In the genomic region with DNA sequence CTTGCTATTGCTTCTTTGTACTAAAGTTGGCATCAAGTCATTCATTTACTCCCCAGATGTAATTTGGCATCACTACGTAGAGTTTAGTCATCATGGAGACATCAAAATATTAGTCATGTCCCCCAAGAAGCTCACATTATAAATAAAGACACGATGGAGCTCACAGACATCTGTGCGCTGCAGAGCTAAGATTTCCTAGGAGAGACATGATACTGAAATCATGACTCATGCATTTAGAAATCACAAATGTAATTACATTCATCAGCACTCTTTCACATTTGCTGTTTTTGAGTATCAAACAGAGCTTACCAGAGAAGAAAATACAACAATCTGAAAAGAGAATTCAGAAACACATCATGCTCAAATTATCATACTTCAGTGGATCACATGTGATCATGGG, we compare ENCODE assay signal across 20 cellular contexts.
A peak's percentile ranks its signal among the peaks of the same experiment; 100 is the strongest.
DNase-seq lines count a peak whose midpoint lies in the region; ATAC-seq, FAIRE-seq and TF ChIP-seq lines count a peak whose summit lies in the region.
"Had no signal": no experiment of that assay in that cellular context is flagged by ENCODE, and none has a peak within 500 bp of the region (broad histone marks: within the 10 kb centered on the region; RNA-seq: fewer than 3 reads in every experiment).

No MANE protein-coding gene starts in this region.

- 62% methylated on average over 3 of the region's 3 CpGs for WGBS in prostate gland

- TF ChIP-seq POLR2A in prostate gland (IDR thresholded peaks at IDR 0.05), result no peak

- no peak overlapping the region for H3K4me3 Mint-ChIP-seq in WTC11
- H3K4me3 Mint-ChIP-seq: activated B cell treated with CpG ODN at 0.5 μM for 24 hours, nephron had no signal

- intact Hi-C loops in prostate gland (cut with DNase I) (no loop called here), colonic mucosa (cut with DNase I) (no loop called here)

- peaks cover 10% of the 10 kb centered on the region for H3K4me1 Mint-ChIP-seq in WTC11
- H3K4me1 Mint-ChIP-seq: activated B cell treated with CpG ODN at 0.5 μM for 24 hours had no signal

- H3K9me3 ChIP-seq in prostate gland, result no peaks in the 10 kb centered on the region
- H3K9me3 ChIP-seq in colonic mucosa, result no peaks in the 10 kb centered on the region
- H3K9me3 ChIP-seq: BLaER1, SJCRH30, upper lobe of left lung had no signal

- POLR2A ChIA-PET in AG04449 (lab: Yijun Ruan, JAX) (no interaction called here), WTC11 (lab: Charles Lee) (no interaction called here)

- ATAC-seq in WTC11, result no peak
- no peak for ATAC-seq in GM18517 (IDR thresholded peaks at IDR 0.05; ENCODE audit: unreplicated experiment)
- ATAC-seq: left colon had no signal

- H3K27me3 ChIP-seq in bronchial epithelial cell (ENCODE audit: control insufficient read depth, insufficient read depth, low read length), result no peaks in the 10 kb centered on the region
- H3K27me3 ChIP-seq in kidney epithelial cell (ENCODE audit: control insufficient read depth, insufficient read depth, low read length), result no peaks in the 10 kb centered on the region
- no peaks in the 10 kb centered on the region for H3K27me3 ChIP-seq in prostate gland (replicated peaks; ENCODE audit: insufficient read depth)
- no peaks in the 10 kb centered on the region for H3K27me3 ChIP-seq in colonic mucosa
- H3K27me3 ChIP-seq: BLaER1, cardiac muscle cell, SJCRH30, spleen, upper lobe of left lung had no signal

- no peaks in the 10 kb centered on the region for H3K4me1 ChIP-seq in prostate gland (replicated peaks)
- no peaks in the 10 kb centered on the region for H3K4me1 ChIP-seq in colonic mucosa
- H3K4me1 ChIP-seq: BLaER1, SJCRH30, spleen, upper lobe of left lung had no signal

- H3K36me3 ChIP-seq in bronchial epithelial cell (ENCODE audit: control insufficient read depth, insufficient read depth, low read length), result no peaks in the 10 kb centered on the region
- H3K36me3 ChIP-seq in kidney epithelial cell (ENCODE audit: control insufficient read depth, insufficient read depth, low read length), result no peaks in the 10 kb centered on the region
- H3K36me3 ChIP-seq in prostate gland, result no peaks in the 10 kb centered on the region
- no peaks in the 10 kb centered on the region for H3K36me3 ChIP-seq in colonic mucosa
- H3K36me3 ChIP-seq: BLaER1, cardiac muscle cell, SJCRH30, spleen, upper lobe of left lung had no signal

- H3K27ac ChIP-seq in prostate gland (no peak overlapping the region), colonic mucosa (no peak overlapping the region)
- H3K27ac ChIP-seq: BLaER1, cardiac muscle cell, SJCRH30, spleen, upper lobe of left lung had no signal

- CTCF ChIA-PET in AG04449 (lab: Yijun Ruan, JAX), result no interaction called here
- CTCF ChIA-PET in WTC11 (lab: Charles Lee), result interaction anchor here (0.9 kb wide), 1 partner anchor 54 kb away, joined by 3 read pairs; no protein-coding TSS in a partner anchor

- DNase-seq in AG04449 (ENCODE audit: low read depth, low spot score), result peak; percentile 71
- peak; percentile 7 for DNase-seq in HPDE6-E6E7 (ENCODE audit: extremely low spot score)
- peak; percentile 97 for DNase-seq in bronchial epithelial cell (ENCODE audit: low read depth)
- DNase-seq in kidney epithelial cell (ENCODE audit: low read depth), result peak; percentile 39
- DNase-seq in WTC11 (ENCODE audit: low spot score), result no peak
- no peak for DNase-seq in prostate gland (ENCODE audit: low spot score)
- DNase-seq in colonic mucosa, result no peak
- DNase-seq: activated B cell treated with CpG ODN at 0.5 μM for 24 hours; activated T-cell treated with anti-CD3 and anti-CD28 coated beads, Interleukin-2, amount 50 U/mL, for 48 hours; GDM1; left colon; NCI-H1092; NCI-H774; SJCRH30; spleen; upper lobe of left lung had no signal

- no peak overlapping the region for H3K9ac ChIP-seq in colonic mucosa (ENCODE audit: low read depth in 2 of 2, low read length in 2 of 2)
- H3K9ac ChIP-seq: BLaER1 had no signal

- H3K4me3 ChIP-seq in AG04449 (ENCODE audit: low read depth, low read length) (no peak overlapping the region), bronchial epithelial cell (ENCODE audit: low read depth, low read length) (no peak overlapping the region), kidney epithelial cell (ENCODE audit: low read depth, low read length) (no peak overlapping the region), prostate gland (no peak overlapping the region), colonic mucosa (no peak overlapping the region)
- H3K4me3 ChIP-seq: BLaER1, cardiac muscle cell, SJCRH30, spleen, upper lobe of left lung had no signal

- no peaks in the 10 kb centered on the region for H3K27me3 Mint-ChIP-seq in WTC11 (ENCODE audit: low read depth)
- H3K27me3 Mint-ChIP-seq: activated B cell treated with CpG ODN at 0.5 μM for 24 hours had no signal

- no peak for FAIRE-seq in bronchial epithelial cell (lab: Jason Lieb, UNC)

- H3K36me3 Mint-ChIP-seq in WTC11, result no peaks in the 10 kb centered on the region

- TF ChIP-seq CTCF in AG04449 (IDR thresholded peaks at IDR 0.05; ENCODE audit: insufficient read depth, low read length, missing control alignments) (no peak), bronchial epithelial cell (IDR thresholded peaks at IDR 0.05; ENCODE audit: insufficient read depth, low read length, severe bottlenecking) (no peak), kidney epithelial cell (IDR thresholded peaks at IDR 0.05; ENCODE audit: insufficient read depth, low read length, poor library complexity, severe bottlenecking) (no peak), WTC11 (IDR thresholded peaks at IDR 0.05) (no peak), prostate gland (IDR thresholded peaks at IDR 0.05) (no peak), colonic mucosa (IDR thresholded peaks at IDR 0.05) (no peak)

- H3K27ac Mint-ChIP-seq in WTC11, result no peak overlapping the region
- H3K27ac Mint-ChIP-seq: activated B cell treated with CpG ODN at 0.5 μM for 24 hours, nephron had no signal

- H3K9me3 Mint-ChIP-seq in WTC11, result peaks cover 6% of the 10 kb centered on the region
- H3K9me3 Mint-ChIP-seq: nephron had no signal

TF ChIP-seq in WTC11, 78 proteins besides CTCF, POLR2A, EP300 and RAD21:
- no peak for TF ChIP-seq MYBL2 (CRISPR knock-in tag; IDR thresholded peaks at IDR 0.05)
- TF ChIP-seq SMAD3 (CRISPR knock-in tag; IDR thresholded peaks at IDR 0.05; ENCODE audit: borderline replicate concordance), result no peak
- no peak for TF ChIP-seq CBFB (CRISPR knock-in tag; IDR thresholded peaks at IDR 0.05; ENCODE audit: low read depth)
- no peak for TF ChIP-seq NR3C1 (CRISPR knock-in tag; conservative IDR thresholded peaks at IDR 0.05; ENCODE audit: low read depth)
- TF ChIP-seq, protein P1, sequence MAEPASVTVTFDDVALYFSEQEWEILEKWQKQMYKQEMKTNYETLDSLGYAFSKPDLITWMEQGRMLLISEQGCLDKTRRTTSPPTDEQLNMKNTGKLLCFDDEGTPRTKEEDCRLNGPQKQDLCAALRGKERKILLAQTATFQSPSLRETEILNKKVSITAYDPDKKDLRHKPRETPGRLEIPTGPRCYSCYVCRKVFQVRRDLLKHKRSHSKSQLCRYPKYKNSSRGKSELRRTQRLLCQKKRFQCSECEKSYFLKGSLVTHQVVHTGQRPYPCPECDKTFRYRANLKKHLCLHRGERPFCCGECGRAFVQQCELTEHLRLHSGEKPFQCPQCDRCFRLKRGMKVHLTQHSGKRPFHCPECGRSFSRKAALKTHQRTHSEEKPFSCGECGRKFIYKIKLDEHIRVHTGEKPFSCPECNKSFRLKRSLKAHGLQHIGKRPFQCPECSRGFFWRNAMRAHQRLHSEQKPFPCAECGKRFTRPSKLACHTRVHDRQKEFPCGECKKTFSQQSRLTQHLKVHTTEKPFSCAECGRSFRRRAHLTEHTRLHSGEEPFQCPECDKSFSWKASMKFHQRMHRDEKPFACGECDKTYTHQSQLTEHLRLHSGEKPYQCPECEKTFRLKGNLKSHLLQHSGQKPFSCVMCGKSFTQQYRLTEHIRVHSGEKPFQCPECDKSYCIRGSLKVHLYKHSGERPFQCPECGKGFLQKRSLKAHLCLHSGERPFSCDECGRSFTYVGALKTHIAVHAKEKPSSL (CRISPR knock-in tag; conservative IDR thresholded peaks at IDR 0.05), result no peak
- no peak for TF ChIP-seq NFYB (CRISPR knock-in tag; conservative IDR thresholded peaks at IDR 0.05; ENCODE audit: low read depth)
- no peak for TF ChIP-seq GRHL2 (CRISPR knock-in tag; IDR thresholded peaks at IDR 0.05; ENCODE audit: insufficient replicate concordance, severe bottlenecking)

Comparison
In these comparisons a context has a peak if more than half of its experiments do, and no peak if none do; other contexts are left out.
1. DNase-seq: peak in AG04449 (single experiment), HPDE6-E6E7 (single experiment), bronchial epithelial cell (single experiment) and kidney epithelial cell (single experiment); none in WTC11 (single experiment), prostate gland (single experiment) and colonic mucosa (single experiment).